In the genomic region with DNA sequence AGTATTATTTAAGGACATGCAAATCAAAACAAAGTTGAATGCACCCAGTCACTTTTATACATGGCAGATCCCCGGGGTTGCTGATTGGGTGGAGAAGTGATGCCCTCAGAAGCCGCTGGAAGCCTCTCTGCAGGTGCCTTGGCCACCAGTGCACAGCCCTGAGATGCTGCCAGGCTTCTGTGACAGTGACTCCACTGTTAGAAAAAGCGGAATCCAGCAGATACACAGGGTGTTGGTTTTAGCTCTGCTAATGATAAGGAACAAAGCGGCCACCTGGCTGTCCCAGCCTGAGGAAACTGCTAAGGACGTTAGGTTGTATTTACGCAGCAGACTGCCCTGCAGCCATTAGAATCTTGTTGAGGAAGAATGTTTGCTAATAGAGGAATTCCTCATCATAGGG, we compare ENCODE assay signal across 21 cellular contexts. TPM values are rescaled to one million over a fixed set of nuclear protein-coding genes. Genes with fewer than 3 reads are reported as not detected.
DNase-seq lines count a peak whose midpoint lies in the region; ATAC-seq and TF ChIP-seq lines count a peak whose summit lies in the region.
"Had no signal": no experiment of that assay in that cellular context is flagged by ENCODE, and none has a peak within 500 bp of the region (broad histone marks: within the 10 kb centered on the region; RNA-seq: fewer than 3 reads in every experiment).

No MANE protein-coding gene starts in this region.

- 50 to 67% methylated on average over 6 of the region's 6 CpGs for WGBS in thyroid gland, 2 donors

- TF ChIP-seq POLR2A in thyroid gland (IDR thresholded peaks at IDR 0.05): no peak

- no peak for TF ChIP-seq CTCF in thyroid gland (IDR thresholded peaks at IDR 0.05)

- H3K4me3 ChIP-seq in endocrine pancreas (ENCODE audit: control insufficient read depth, insufficient read depth, low read length) (peak overlapping the region; percentile 24), thyroid gland (replicated peaks in 1 of 3) (no peak overlapping the region)
- H3K4me3 ChIP-seq: uterus had no signal

- H3K36me3 ChIP-seq in endocrine pancreas (ENCODE audit: control insufficient read depth, insufficient read depth, low read length): no peaks in the 10 kb centered on the region
- H3K36me3 ChIP-seq in thyroid gland: no peaks in the 10 kb centered on the region
- H3K36me3 ChIP-seq: uterus had no signal

- DNase-seq in ELF-1 (ENCODE audit: low read depth, low spot score): peak; percentile 59
- peak; percentile 44 for DNase-seq in NCI-H146 treated with DMSO at 0.1 percent for 48 hours (lab: John Stamatoyannopoulos, UW; ENCODE audit: unreplicated experiment)
- DNase-seq in posterior vena cava (ENCODE audit: low spot score): peak; percentile 56
- DNase-seq in thyroid gland: no peak
- no peak for DNase-seq in NCI-H187 (lab: John Stamatoyannopoulos, UW)
- DNase-seq: activated CD4-positive, CD25-positive, alpha-beta regulatory T cell; activated gamma-delta T cell; Calu3; cortex of kidney; EL; foreskin keratinocyte; HCEC 1CT; NCI-H1092; NCI-H526 treated with DMSO at 0.1 percent for 48 hours; stimulated activated CD4-positive, alpha-beta T cell treated with anti-CD3 and anti-CD28 coated beads, Interleukin-2, amount 100 ng/mL, for 24 hours; stimulated activated naive CD8-positive, alpha-beta T cell treated with anti-CD3 and anti-CD28 coated beads, Interleukin-15, amount 100 ng/mL, for 72 hours had no signal

- no peaks in the 10 kb centered on the region for H3K27me3 ChIP-seq in endocrine pancreas (ENCODE audit: control insufficient read depth, insufficient read depth, low read length)
- H3K27me3 ChIP-seq in thyroid gland: no peaks in the 10 kb centered on the region
- H3K27me3 ChIP-seq: foreskin keratinocyte, uterus had no signal

- no peak overlapping the region for H3K27ac ChIP-seq in thyroid gland
- H3K27ac ChIP-seq: foreskin keratinocyte, KMS-11, uterus had no signal

- ATAC-seq in GM21423 (IDR thresholded peaks at IDR 0.05; ENCODE audit: unreplicated experiment): no peak
- ATAC-seq: foreskin keratinocyte; left colon; stimulated activated naive CD8-positive, alpha-beta T cell treated with anti-CD3 and anti-CD28 coated beads, Interleukin-15, amount 100 ng/mL, for 72 hours had no signal

- intact Hi-C loops in posterior vena cava (cut with DNase I) (no loop called here), thyroid gland (cut with DNase I) (no loop called here)

- H3K9ac ChIP-seq in endocrine pancreas (ENCODE audit: control insufficient read depth, insufficient read depth, low read length): no peak overlapping the region
- H3K9ac ChIP-seq: KMS-11 had no signal

- H3K9me3 ChIP-seq in endocrine pancreas (ENCODE audit: control insufficient read depth, low read length): no peaks in the 10 kb centered on the region
- no peaks in the 10 kb centered on the region for H3K9me3 ChIP-seq in thyroid gland
- H3K9me3 ChIP-seq: uterus had no signal

- no peaks in the 10 kb centered on the region for H3K4me1 ChIP-seq in endocrine pancreas (ENCODE audit: control insufficient read depth, insufficient read depth, low read length)
- no peaks in the 10 kb centered on the region for H3K4me1 ChIP-seq in thyroid gland
- H3K4me1 ChIP-seq: foreskin keratinocyte, uterus had no signal

RNA-seq across cellular contexts. Expression of a gene that starts 47.5 kb away (rescaled TPM):
- total RNA-seq in posterior vena cava (under 1 TPM; 0.60 to 0.62 TPM), thyroid gland (1 to 10 TPM; 1.1 to 3.0 (median 1.6) TPM)

Comparison
In these comparisons a context has a peak if more than half of its experiments do, and no peak if none do; other contexts are left out.
1. DNase-seq: peak in ELF-1 (single experiment), NCI-H146 treated with DMSO at 0.1 percent for 48 hours (single experiment) and posterior vena cava (single experiment); none in thyroid gland (0 of 2) and NCI-H187 (0 of 2).